Comparison of ENCODE assay signal across 7 cellular contexts in genomic region chr7:68410693-68411092, GRCh38.
A peak's percentile ranks its signal among the peaks of the same experiment; 100 is the strongest.
DNase-seq lines count a peak whose midpoint lies in the region; ATAC-seq, FAIRE-seq and TF ChIP-seq lines count a peak whose summit lies in the region.
"Not testable (repeated sequence)": the region's sequence is repeated elsewhere in the genome, so short reads cannot be mapped to it uniquely, and the experiment has no call there.

No MANE protein-coding gene starts in this region.

- not testable (repeated sequence) for H3K56ac ChIP-seq in H1 (replicated peaks; ENCODE audit: insufficient read length, low read depth, low read length)

- not testable (repeated sequence) for H2AK5ac ChIP-seq in H1 (ENCODE audit: low read depth, low read length)

- not testable (repeated sequence) for H2BK120ac ChIP-seq in H1 (replicated peaks; ENCODE audit: low read depth, low read length)

- TF ChIP-seq EP300 in K562 (IDR thresholded peaks at IDR 0.05; ENCODE audit: low read length); H1 (IDR thresholded peaks at IDR 0.05; ENCODE audit: borderline replicate concordance in 1 of 2, low read depth in 2 of 2, low read length in 2 of 2): not testable (repeated sequence)

- not testable (repeated sequence) for H3K36me3 ChIP-seq in HUES48 (ENCODE audit: control insufficient read depth, insufficient read depth, low read length); HUES6 (ENCODE audit: control insufficient read depth, insufficient read depth, low read length); HUES64 (ENCODE audit: insufficient read depth, low read length); K562 (ENCODE audit: control insufficient read depth, insufficient read depth, low read length); H1 (ENCODE audit: control insufficient read depth in 2 of 4, insufficient read depth in 4 of 4, low read length in 3 of 4)

- not testable (repeated sequence) for FAIRE-seq in K562 (lab: Jason Lieb, UNC); H1 (lab: Jason Lieb, UNC)

- not testable (repeated sequence) for TF ChIP-seq CTCF in K562 (IDR thresholded peaks at IDR 0.05 in 2 of 3, conservative IDR thresholded peaks at IDR 0.05 in 1 of 3; ENCODE audit: insufficient read depth in 2 of 3, low read depth in 1 of 3, low read length in 3 of 3); H1 (IDR thresholded peaks at IDR 0.05; ENCODE audit: control extremely low read depth in 1 of 3, insufficient read depth in 1 of 3, low read depth in 1 of 3, low read length in 3 of 3)

- not testable (repeated sequence) for H3K9ac ChIP-seq in HUES48 (ENCODE audit: low read depth, low read length); HUES64 (ENCODE audit: low read depth, low read length); K562 (ENCODE audit: insufficient read depth in 1 of 2, low read depth in 2 of 2, low read length in 2 of 2); H1 (replicated peaks in 1 of 4; ENCODE audit: extremely low read depth in 1 of 4, low read depth in 3 of 4, low read length in 3 of 4)
- peak overlapping the region; percentile 33 for H3K9ac ChIP-seq in HUES6 (ENCODE audit: low read length)

- H3K9me1 ChIP-seq in K562 (ENCODE audit: control insufficient read depth, insufficient read depth, low read length): not testable (repeated sequence)

- H2BK5ac ChIP-seq in H1 (ENCODE audit: low read depth, low read length): peak overlapping the region; percentile 85; the same call in 1 of the 2 replicates

- not testable (repeated sequence) for H3K23ac ChIP-seq in H1 (ENCODE audit: insufficient read length)

- peaks cover 14% of the 10 kb centered on the region; the same call in 1 of the 2 replicates for H3K4me1 ChIP-seq in HUES48 (ENCODE audit: control insufficient read depth, insufficient read depth, low read length)
- H3K4me1 ChIP-seq in HUES6 (ENCODE audit: control insufficient read depth, insufficient read depth, low read length): peaks cover 15% of the 10 kb centered on the region
- peaks cover 16% of the 10 kb centered on the region for H3K4me1 ChIP-seq in HUES64 (ENCODE audit: insufficient read depth, low read length)
- not testable (repeated sequence) for H3K4me1 ChIP-seq in K562 (replicated peaks in 1 of 2; ENCODE audit: control insufficient read depth in 2 of 2, insufficient read depth in 2 of 2, low read length in 2 of 2); H1 (replicated peaks in 1 of 4; ENCODE audit: control insufficient read depth in 3 of 4, insufficient read depth in 4 of 4, low read length in 3 of 4)

- not testable (repeated sequence) for H3K9me3 ChIP-seq in HUES48 (ENCODE audit: control insufficient read depth, insufficient read depth, low read length); HUES6 (ENCODE audit: control insufficient read depth, insufficient read depth, low read depth, low read length); HUES64 (ENCODE audit: insufficient read depth, low read depth, low read length); K562 (replicated peaks; ENCODE audit: control insufficient read depth, insufficient read depth, low read depth, low read length); H1 (ENCODE audit: insufficient read depth in 2 of 2, low read depth in 1 of 2, low read length in 1 of 2)

- H3K18ac ChIP-seq in H1 (ENCODE audit: extremely low read depth, low read length): not testable (repeated sequence)

- TF ChIP-seq POLR2A in K562 (conservative IDR thresholded peaks at IDR 0.05); H1 (IDR thresholded peaks at IDR 0.05; ENCODE audit: control extremely low read depth in 1 of 2, low read depth in 2 of 2, low read length in 2 of 2): not testable (repeated sequence)

- in situ Hi-C loops in K562 (cut with MboI): not testable (repeated sequence)

- H3K27ac ChIP-seq in HUES48 (ENCODE audit: low read depth, low read length): peak overlapping the region; percentile 77
- peak overlapping the region; percentile 12; the same call in 1 of the 2 replicates for H3K27ac ChIP-seq in HUES6 (ENCODE audit: low read depth, low read length)
- peak overlapping the region; percentile 85; the same call in 1 of the 2 replicates for H3K27ac ChIP-seq in HUES64 (ENCODE audit: low read depth, low read length)
- not testable (repeated sequence) for H3K27ac ChIP-seq in K562 (ENCODE audit: extremely low read depth, low read depth, low read length); H1 (ENCODE audit: low read depth, low read length)

- H2BK15ac ChIP-seq in H1 (ENCODE audit: low read length): not testable (repeated sequence)

- not testable (repeated sequence) for TF ChIP-seq RAD21 in K562 (CRISPR knock-in tag; conservative IDR thresholded peaks at IDR 0.05 in 1 of 2, IDR thresholded peaks at IDR 0.05 in 1 of 2); H1 (IDR thresholded peaks at IDR 0.05 in 1 of 2, conservative IDR thresholded peaks at IDR 0.05 in 1 of 2; ENCODE audit: low read depth in 2 of 2, low read length in 2 of 2)

- peak overlapping the region; percentile 37; the same call in 1 of the 2 replicates for H2AFZ ChIP-seq in K562 (ENCODE audit: low read depth, low read length)
- H2AFZ ChIP-seq in H1 (ENCODE audit: low read length): not testable (repeated sequence)

- intact Hi-C loops in K562 (cut with micrococcal nuclease): not testable (repeated sequence)

- not testable (repeated sequence) for H4K20me1 ChIP-seq in K562 (replicated peaks; ENCODE audit: control insufficient read depth, insufficient read depth, low read length); H1 (replicated peaks in 1 of 2; ENCODE audit: control insufficient read depth in 1 of 2, insufficient read depth in 2 of 2, low read length in 2 of 2)

- not testable (repeated sequence) for H4K5ac ChIP-seq in H1 (ENCODE audit: insufficient read length, low read depth, low read length)

- CTCF ChIA-PET in K562 (lab: Yijun Ruan, JAX; ENCODE audit: low intra/inter-chr PET ratio); H1 (lab: Charles Lee; ENCODE audit: partially characterized antibody): not testable (repeated sequence)

- not testable (repeated sequence) for H3K27me3 ChIP-seq in HUES48 (ENCODE audit: control insufficient read depth, insufficient read depth, low read length); HUES6 (ENCODE audit: control insufficient read depth, insufficient read depth, low read length); HUES64 (ENCODE audit: insufficient read depth, low read length); K562 (ENCODE audit: control insufficient read depth in 2 of 2, insufficient read depth in 2 of 2, low read length in 2 of 2); H1 (replicated peaks in 1 of 4; ENCODE audit: control insufficient read depth in 3 of 4, extremely low read depth in 1 of 4, insufficient read depth in 3 of 4, low read length in 3 of 4)

- H3K4me3 ChIP-seq in HUES48 (ENCODE audit: low read depth, low read length); HUES6 (ENCODE audit: low read depth, low read length); HUES64 (ENCODE audit: low read length); K562; H1 (ENCODE audit: extremely low read depth in 1 of 4, insufficient read depth in 2 of 4, low read depth in 3 of 4, low read length in 4 of 4): not testable (repeated sequence)

- not testable (repeated sequence) for H3K14ac ChIP-seq in H1 (ENCODE audit: insufficient read length)

- not testable (repeated sequence) for H3K79me2 ChIP-seq in K562 (ENCODE audit: control insufficient read depth, insufficient read depth, low read length); H1 (ENCODE audit: control insufficient read depth in 1 of 2, insufficient read depth in 2 of 2, low read length in 2 of 2)

- 93% methylated on average over 11 of the region's 11 CpGs for WGBS in HUES64
- 22% methylated on average over 11 of the region's 11 CpGs for WGBS in K562 (ENCODE audit: insufficient coverage, low coverage, missing lambda C conversion rate)
- 99% methylated on average over 11 of the region's 11 CpGs; no CpG with 5 or more reads in 1 of the 2 experiments for WGBS in H1 (ENCODE audit: extremely low coverage in 1 of 2, insufficient coverage in 1 of 2, insufficient read length in 1 of 2, insufficient replicate concordance in 2 of 2, low coverage in 1 of 2, low lambda C conversion rate in 2 of 2, missing lambda C conversion rate in 1 of 2), 2 experiments

- H2BK12ac ChIP-seq in H1 (ENCODE audit: low read depth, low read length): 0 out of 2 replicates have a peak overlapping the region, but pooled peaks have one; percentile 60

- H4K8ac ChIP-seq in H1 (ENCODE audit: extremely low read depth, insufficient read depth, low read length): not testable (repeated sequence)

- not testable (repeated sequence) for H3K4me2 ChIP-seq in K562 (ENCODE audit: insufficient read depth, low read length); H1 (ENCODE audit: insufficient read depth in 1 of 2, low read depth in 2 of 2, low read length in 2 of 2)

- H2BK20ac ChIP-seq in H1 (ENCODE audit: low read length): not testable (repeated sequence)

- POLR2A ChIA-PET in K562 (lab: Yijun Ruan, JAX); H1 (lab: Charles Lee; ENCODE audit: partially characterized antibody): not testable (repeated sequence)

- H3K4ac ChIP-seq in H1 (replicated peaks; ENCODE audit: insufficient read length, low read depth, low read length): not testable (repeated sequence)

- H4K91ac ChIP-seq in H1 (replicated peaks; ENCODE audit: insufficient read length, low read length): not testable (repeated sequence)

- ATAC-seq in K562: not testable (repeated sequence)

- H3K79me1 ChIP-seq in H1 (ENCODE audit: low read depth, low read length): not testable (repeated sequence)

- DNase-seq in M059J (ENCODE audit: low read depth): peak; percentile 46
- not testable (repeated sequence) for DNase-seq in K562 (ENCODE audit: extremely low read depth in 1 of 4, low spot score in 3 of 4); H1 (ENCODE audit: low read depth in 1 of 2, low spot score in 2 of 2)
- peak; percentile 22 for DNase-seq in islet precursor cell

- not testable (repeated sequence) for H3K23me2 ChIP-seq in H1 (ENCODE audit: low read depth, low read length)

- BruUV-seq in K562 (replicated peaks; lab: Mats Ljungman, UMichigan): not testable (repeated sequence)

TF ChIP-seq in K562, 482 proteins besides CTCF, POLR2A, EP300 and RAD21 (continues in another document):
- TF ChIP-seq ESRRA (IDR thresholded peaks at IDR 0.05; ENCODE audit: borderline replicate concordance, low read depth): peak; percentile 48; the same call in 1 of the 2 replicates
- peak; percentile 45 for TF ChIP-seq RFX1 (IDR thresholded peaks at IDR 0.05)

TF ChIP-seq in H1, 55 proteins besides CTCF, POLR2A, EP300 and RAD21:
- TF ChIP-seq YY1 (IDR thresholded peaks at IDR 0.05; ENCODE audit: low read depth, low read length): 0 out of 2 replicates have a peak, but pooled peaks have one; percentile 59
TF ChIP-seq in H1: peak in this region for 1; not testable (repeated sequence) for 54.
